11 cellular contexts compared by ENCODE assay signal in the genomic region with DNA sequence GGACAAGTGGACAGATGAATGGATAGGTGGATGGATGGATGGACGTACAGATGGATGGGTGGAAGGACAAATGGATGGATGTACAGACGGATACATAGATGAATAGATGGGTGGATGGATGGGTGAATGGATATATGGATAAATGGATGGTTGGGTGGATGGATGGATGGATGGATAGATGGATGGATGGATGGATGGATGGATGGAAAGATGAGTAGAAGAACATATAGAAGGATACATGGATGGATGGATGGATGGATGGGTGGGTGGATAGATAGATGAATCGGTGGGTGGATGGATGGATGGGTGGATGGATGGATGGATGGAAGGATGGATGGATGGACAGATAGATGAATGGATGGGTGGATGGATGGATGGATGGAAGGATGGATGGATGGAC.
"Had no signal": no experiment of that assay in that cellular context is flagged by ENCODE, and none has a peak within 500 bp of the region (broad histone marks: within the 10 kb centered on the region; RNA-seq: fewer than 3 reads in every experiment).

No MANE protein-coding gene starts in this region.

- H3K36me3 ChIP-seq: HAP-1 had no signal

- FAIRE-seq: H1, H54 had no signal

- H3K4me3 ChIP-seq: GM23248, GM23338, HAP-1 had no signal

- H3K9me3 ChIP-seq: HAP-1 had no signal

- H3K4me1 ChIP-seq: HAP-1 had no signal

- H3K9ac ChIP-seq: GM23248 had no signal

- ATAC-seq: GM23338, HCT116 had no signal

- H3K4me2 ChIP-seq: GM23338 had no signal

- H3K27ac ChIP-seq: GM23248 had no signal

- H2AFZ ChIP-seq: GM23248, GM23338 had no signal

- DNase-seq: GM23248, GOT3, H7, H9, HCEC 1CT, HFFc6 had no signal
